Comparison of ENCODE assay signal across 8 cellular contexts in the genomic region with DNA sequence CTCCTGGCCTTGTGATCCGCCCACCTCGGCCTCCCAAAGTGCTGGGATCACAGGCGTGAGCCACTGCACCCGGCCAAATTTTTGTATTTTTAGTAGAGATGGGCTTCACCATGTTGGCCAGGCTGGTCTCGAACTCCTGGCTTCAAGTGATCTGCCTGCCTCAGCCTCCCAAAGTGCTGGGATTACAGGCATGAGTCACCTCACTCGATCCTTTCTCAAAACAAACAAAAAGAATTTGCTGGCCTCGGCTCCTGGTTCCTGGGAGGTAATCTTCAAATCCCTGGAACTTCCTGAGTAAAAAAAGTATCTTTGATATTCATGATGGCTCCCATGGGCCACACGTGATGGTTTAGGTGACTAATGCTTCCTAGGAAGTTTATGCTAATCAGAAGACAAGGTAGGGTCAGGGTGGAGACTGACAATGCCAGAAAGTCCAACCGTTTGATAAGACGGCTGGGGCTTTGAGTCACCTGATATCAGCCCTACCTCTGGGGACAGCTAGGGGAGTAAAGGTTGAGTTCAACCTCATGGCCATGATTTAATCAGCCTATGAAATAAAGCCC.
A peak's percentile ranks its signal among the peaks of the same experiment; 100 is the strongest.
DNase-seq lines count a peak whose midpoint lies in the region; ATAC-seq, FAIRE-seq and TF ChIP-seq lines count a peak whose summit lies in the region.
"Not testable (repeated sequence)": the region's sequence is repeated elsewhere in the genome, so short reads cannot be mapped to it uniquely, and the experiment has no call there.

No MANE protein-coding gene starts in this region.

- TF ChIP-seq RAD21 in HepG2 (CRISPR knock-in tag; IDR thresholded peaks at IDR 0.05), result not testable (repeated sequence)

- H3K36me3 Mint-ChIP-seq in HFFc6 (ENCODE audit: low read depth); WTC11: not testable (repeated sequence)

- H4K20me1 ChIP-seq in HepG2 (ENCODE audit: insufficient read depth, low read length), result not testable (repeated sequence)

- CTCF ChIA-PET in WTC11 (lab: Charles Lee), result interaction anchor here (0.6 to 1.8 kb wide), 3 partner anchors 18 to 64 kb away, joined by 3 to 5 read pairs (median 4); no protein-coding TSS in a partner anchor
- CTCF ChIA-PET in HepG2 (lab: Yijun Ruan, JAX; ENCODE audit: low intra/inter-chr PET ratio, low total read pairs), result not testable (repeated sequence)

- not testable (repeated sequence) for H3K4me3 ChIP-seq in NT2/D1 (ENCODE audit: insufficient read length, low read depth); choroid plexus epithelial cell (ENCODE audit: low read depth, low read length); HepG2 (replicated peaks in 1 of 3; ENCODE audit: insufficient read depth in 1 of 3, low read depth in 2 of 3, low read length in 3 of 3)

- not testable (repeated sequence) for H3K4me3 Mint-ChIP-seq in HFFc6, WTC11

- ATAC-seq in WTC11 (peak; percentile 73; the same call in 1 of the 2 replicates), foreskin keratinocyte (peak; percentile 55), HepG2 (peak; percentile 60)

- not testable (repeated sequence) for H3K9me3 ChIP-seq in NT2/D1 (ENCODE audit: insufficient read depth, low read length); HepG2 (ENCODE audit: low read length)

- H3K27me3 ChIP-seq in NT2/D1 (ENCODE audit: insufficient read depth, insufficient read length); foreskin keratinocyte; HepG2 (ENCODE audit: control insufficient read depth in 1 of 2, insufficient read depth in 2 of 2, low read length in 2 of 2): not testable (repeated sequence)

- H3K4me2 ChIP-seq in HepG2 (ENCODE audit: low read depth, low read length), result not testable (repeated sequence)

- not testable (repeated sequence) for H3K4me1 ChIP-seq in NT2/D1 (ENCODE audit: insufficient read depth, insufficient read length); foreskin keratinocyte
- H3K4me1 ChIP-seq in HepG2 (ENCODE audit: insufficient read depth, low read length), result peaks cover 37% of the 10 kb centered on the region

- TSS peak; percentile 41 for BruUV-seq in HepG2 (replicated peaks; lab: Mats Ljungman, UMichigan)

- not testable (repeated sequence) for H3K9me3 Mint-ChIP-seq in HFFc6, WTC11

- H2AFZ ChIP-seq in HepG2 (ENCODE audit: low read length), result not testable (repeated sequence)

- TF ChIP-seq POLR2A in HepG2 (IDR thresholded peaks at IDR 0.05; ENCODE audit: insufficient read depth in 1 of 2, low read depth in 2 of 2, low read length in 2 of 2), result not testable (repeated sequence)

- H3K9ac ChIP-seq in NT2/D1 (ENCODE audit: insufficient read length, low read depth); HepG2 (ENCODE audit: insufficient read depth, low read depth, low read length): not testable (repeated sequence)

- H3K79me2 ChIP-seq in HepG2 (ENCODE audit: insufficient read depth, low read length), result not testable (repeated sequence)

- DNase-seq in EH (ENCODE audit: low read depth) (peak; percentile 72), HFFc6 (peak; percentile 53), NT2/D1 (ENCODE audit: low read depth, low spot score) (peak; percentile 91), choroid plexus epithelial cell (ENCODE audit: low read depth) (peak; percentile 60), foreskin keratinocyte (peak; percentile 17 to 49), HepG2 (ENCODE audit: low spot score) (peak; percentile 78), stromal cell of bone marrow (ENCODE audit: low read depth) (peak; percentile 41)
- not testable (repeated sequence) for DNase-seq in WTC11 (ENCODE audit: low spot score)

- intact Hi-C loops in HepG2 (cut with micrococcal nuclease; ENCODE audit: unreplicated experiment), result loop anchor here (5.0 kb wide), 1 partner anchor 78 kb away; no protein-coding TSS in a partner anchor

- peak overlapping the region; percentile 38; the same call in 1 of the 2 replicates for H3K27ac Mint-ChIP-seq in HFFc6
- H3K27ac Mint-ChIP-seq in WTC11, result not testable (repeated sequence)

- FAIRE-seq in HepG2 (lab: Jason Lieb, UNC), result peak; percentile 49

- in situ Hi-C loops in HepG2 (cut with HindIII; ENCODE audit: extremely low pct_ligation_motif_present, low pct_unique_long_range_greater_than_20kb), result not testable (repeated sequence)

- TF ChIP-seq EP300 in HepG2 (IDR thresholded peaks at IDR 0.05; ENCODE audit: low read depth in 2 of 2, low read length in 2 of 2); HepG2 (CRISPR knock-in tag; IDR thresholded peaks at IDR 0.05; ENCODE audit: borderline replicate concordance): not testable (repeated sequence)

- POLR2A ChIA-PET in WTC11 (lab: Charles Lee), result not testable (repeated sequence)
- POLR2A ChIA-PET in HepG2 (lab: Yijun Ruan, JAX), result interaction anchor here (0.7 to 1.3 kb wide), 5 partner anchors 25 to 451 kb away, joined by 3 to 5 read pairs (median 3); no protein-coding TSS in a partner anchor

- H3K4me1 Mint-ChIP-seq in HFFc6 (ENCODE audit: low read depth), result peaks cover 34% of the 10 kb centered on the region
- not testable (repeated sequence) for H3K4me1 Mint-ChIP-seq in WTC11

- TF ChIP-seq CTCF in HFFc6 (IDR thresholded peaks at IDR 0.05); WTC11 (IDR thresholded peaks at IDR 0.05); foreskin keratinocyte (conservative IDR thresholded peaks at IDR 0.05); HepG2 (CRISPR knock-in tag; IDR thresholded peaks at IDR 0.05): not testable (repeated sequence)
- TF ChIP-seq CTCF in choroid plexus epithelial cell (conservative IDR thresholded peaks at IDR 0.05; ENCODE audit: low read depth, low read length), result peak; percentile 3

- not testable (repeated sequence) for H3K27ac ChIP-seq in foreskin keratinocyte; HepG2 (ENCODE audit: extremely low read length, insufficient read depth, low read length)

- not testable (repeated sequence) for H3K27me3 Mint-ChIP-seq in HFFc6 (ENCODE audit: insufficient read depth); WTC11 (ENCODE audit: low read depth)

- H3K36me3 ChIP-seq in NT2/D1 (ENCODE audit: insufficient read depth, insufficient read length, low read length); HepG2 (replicated peaks in 1 of 2; ENCODE audit: control insufficient read depth in 1 of 2, insufficient read depth in 2 of 2, low read length in 2 of 2): not testable (repeated sequence)

- 26% methylated on average over 9 of the region's 10 CpGs for WGBS in HepG2 (ENCODE audit: low lambda C conversion rate)

TF ChIP-seq in WTC11, 78 proteins besides CTCF, POLR2A, EP300 and RAD21:
- TF ChIP-seq, protein P1, sequence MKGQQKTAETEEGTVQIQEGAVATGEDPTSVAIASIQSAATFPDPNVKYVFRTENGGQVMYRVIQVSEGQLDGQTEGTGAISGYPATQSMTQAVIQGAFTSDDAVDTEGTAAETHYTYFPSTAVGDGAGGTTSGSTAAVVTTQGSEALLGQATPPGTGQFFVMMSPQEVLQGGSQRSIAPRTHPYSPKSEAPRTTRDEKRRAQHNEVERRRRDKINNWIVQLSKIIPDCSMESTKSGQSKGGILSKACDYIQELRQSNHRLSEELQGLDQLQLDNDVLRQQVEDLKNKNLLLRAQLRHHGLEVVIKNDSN (CRISPR knock-in tag; IDR thresholded peaks at IDR 0.05), result 0 out of 2 replicates have a peak, but pooled peaks have one; percentile 18
- TF ChIP-seq, protein P2, sequence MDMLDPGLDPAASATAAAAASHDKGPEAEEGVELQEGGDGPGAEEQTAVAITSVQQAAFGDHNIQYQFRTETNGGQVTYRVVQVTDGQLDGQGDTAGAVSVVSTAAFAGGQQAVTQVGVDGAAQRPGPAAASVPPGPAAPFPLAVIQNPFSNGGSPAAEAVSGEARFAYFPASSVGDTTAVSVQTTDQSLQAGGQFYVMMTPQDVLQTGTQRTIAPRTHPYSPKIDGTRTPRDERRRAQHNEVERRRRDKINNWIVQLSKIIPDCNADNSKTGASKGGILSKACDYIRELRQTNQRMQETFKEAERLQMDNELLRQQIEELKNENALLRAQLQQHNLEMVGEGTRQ (CRISPR knock-in tag; IDR thresholded peaks at IDR 0.05), result 0 out of 2 replicates have a peak, but pooled peaks have one; percentile 25

TF ChIP-seq in HepG2, 621 proteins besides CTCF, POLR2A, EP300 and RAD21 (continues in another document):
- TF ChIP-seq ZNF605 (CRISPR knock-in tag; IDR thresholded peaks at IDR 0.05) (0 out of 2 replicates have a peak, but pooled peaks have one; percentile 25), BHLHE40 (IDR thresholded peaks at IDR 0.05; ENCODE audit: low read length) (peak; percentile 80), SOX5 (CRISPR knock-in tag; IDR thresholded peaks at IDR 0.05; ENCODE audit: borderline replicate concordance) (peak; percentile 47; the same call in 1 of the 2 replicates), ZFP36L1 (CRISPR knock-in tag; IDR thresholded peaks at IDR 0.05) (peak; percentile 49; the same call in 1 of the 2 replicates), FOSL2 (CRISPR knock-in tag; IDR thresholded peaks at IDR 0.05) (peak; percentile 86)
- TF ChIP-seq, protein P2 (IDR thresholded peaks at IDR 0.05; ENCODE audit: low read depth, low read length), result peak; percentile 56
- TF ChIP-seq, protein P2 (CRISPR knock-in tag; IDR thresholded peaks at IDR 0.05; ENCODE audit: borderline replicate concordance), result peak; percentile 54; the same call in 1 of the 2 replicates
